1 cellular context compared by ENCODE assay signal in genomic region chr10:126397640-126398382, GRCh38.
TF ChIP-seq lines count a peak whose summit lies in the region.

No MANE protein-coding gene starts in this region.

TF ChIP-seq in WTC11, 78 proteins besides CTCF, POLR2A, EP300 and RAD21 (continued from another document):
- TF ChIP-seq PRDM15 (CRISPR knock-in tag; IDR thresholded peaks at IDR 0.05): no peak
- no peak for TF ChIP-seq ETV6 (CRISPR knock-in tag; IDR thresholded peaks at IDR 0.05)
- no peak for TF ChIP-seq SOX15 (CRISPR knock-in tag; IDR thresholded peaks at IDR 0.05)
- TF ChIP-seq FOXK1 (CRISPR knock-in tag; IDR thresholded peaks at IDR 0.05): no peak
- no peak for TF ChIP-seq NR3C1 (CRISPR knock-in tag; conservative IDR thresholded peaks at IDR 0.05; ENCODE audit: low read depth)
- no peak for TF ChIP-seq NFATC4 (CRISPR knock-in tag; IDR thresholded peaks at IDR 0.05)
- TF ChIP-seq AFF4 (CRISPR knock-in tag; IDR thresholded peaks at IDR 0.05; ENCODE audit: borderline replicate concordance): no peak
- TF ChIP-seq FOXP4 (CRISPR knock-in tag; IDR thresholded peaks at IDR 0.05): no peak
- TF ChIP-seq NFE2L1 (CRISPR knock-in tag; IDR thresholded peaks at IDR 0.05): no peak
TF ChIP-seq in WTC11: peak in this region for 0.
